Comparison of ENCODE assay signal across 1 cellular context in the genomic region with DNA sequence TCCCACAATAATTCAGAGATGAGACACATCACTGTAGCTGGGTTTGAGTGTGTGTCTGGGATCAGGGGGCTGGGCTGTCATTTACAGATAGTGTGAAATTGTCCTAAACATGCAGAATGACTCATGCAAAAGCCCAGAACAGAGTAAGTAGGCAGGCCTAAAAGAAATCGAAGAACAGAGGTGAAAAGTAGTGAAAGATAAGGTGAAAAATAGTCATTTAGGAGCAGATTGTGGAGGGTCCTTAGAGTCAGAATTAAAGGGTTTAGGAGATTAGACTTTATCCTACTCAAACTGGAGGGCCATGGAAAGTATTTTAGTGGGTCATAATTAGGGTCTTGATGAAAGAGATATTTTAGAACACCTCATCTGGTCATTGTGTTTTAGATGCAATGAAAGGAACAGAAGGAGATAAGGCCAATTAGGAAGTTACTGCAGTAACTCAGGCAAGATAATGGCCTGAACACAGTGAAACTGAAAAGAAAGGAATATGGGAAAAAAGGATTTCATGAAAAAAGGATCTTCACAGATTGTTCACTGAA.
TF ChIP-seq lines count a peak whose summit lies in the region.

No MANE protein-coding gene starts in this region.

TF ChIP-seq in H1, 55 proteins besides CTCF, POLR2A, EP300 and RAD21:
- TF ChIP-seq SP1 (IDR thresholded peaks at IDR 0.05; ENCODE audit: low read depth, low read length) = no peak
- TF ChIP-seq SUZ12 (IDR thresholded peaks at IDR 0.05; ENCODE audit: low read length) = no peak
- TF ChIP-seq GABPA (IDR thresholded peaks at IDR 0.05; ENCODE audit: borderline replicate concordance, insufficient read depth, low read length) = no peak
- TF ChIP-seq, protein P1, sequence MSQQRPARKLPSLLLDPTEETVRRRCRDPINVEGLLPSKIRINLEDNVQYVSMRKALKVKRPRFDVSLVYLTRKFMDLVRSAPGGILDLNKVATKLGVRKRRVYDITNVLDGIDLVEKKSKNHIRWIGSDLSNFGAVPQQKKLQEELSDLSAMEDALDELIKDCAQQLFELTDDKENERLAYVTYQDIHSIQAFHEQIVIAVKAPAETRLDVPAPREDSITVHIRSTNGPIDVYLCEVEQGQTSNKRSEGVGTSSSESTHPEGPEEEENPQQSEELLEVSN (IDR thresholded peaks at IDR 0.05) = no peak
- no peak for TF ChIP-seq CHD1 (IDR thresholded peaks at IDR 0.05; ENCODE audit: low read depth, low read length)
- no peak for TF ChIP-seq CEBPB (IDR thresholded peaks at IDR 0.05; ENCODE audit: low read depth, low read length)
- TF ChIP-seq ZNF274 (IDR thresholded peaks at IDR 0.05; ENCODE audit: borderline replicate concordance, extremely low read depth, low read length) = no peak
- no peak for TF ChIP-seq EZH2 (IDR thresholded peaks at IDR 0.05; ENCODE audit: low read depth, low read length, severe bottlenecking)
- no peak for TF ChIP-seq NANOG (IDR thresholded peaks at IDR 0.05; ENCODE audit: insufficient read depth, low read depth, low read length, poor library complexity, severe bottlenecking)
- no peak for TF ChIP-seq PHF8 (conservative IDR thresholded peaks at IDR 0.05; ENCODE audit: low read depth, low read length)
